ENCODE assay signal across 24 cellular contexts in the genomic region with DNA sequence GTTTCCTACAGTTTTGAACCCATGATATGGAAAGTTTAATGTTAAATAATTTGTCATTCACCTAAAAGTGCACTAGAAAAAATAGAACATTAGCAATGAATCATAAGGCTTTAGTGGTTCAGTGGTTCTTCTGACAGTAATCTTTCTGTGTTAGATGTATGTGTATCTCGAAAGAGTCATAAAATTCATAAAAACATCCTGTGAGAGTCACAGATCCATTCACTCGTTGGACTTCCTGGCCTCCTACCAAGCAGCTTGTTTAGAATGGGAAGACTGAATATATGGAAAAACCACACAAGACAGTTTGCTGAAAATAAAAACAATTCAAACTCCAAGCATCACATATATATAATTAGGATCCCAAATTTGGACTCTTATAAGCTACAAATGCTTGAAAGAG. TPM values are rescaled to one million over a fixed set of nuclear protein-coding genes. Genes with fewer than 3 reads are reported as not detected.
A peak's percentile ranks its signal among the peaks of the same experiment; 100 is the strongest.
DNase-seq lines count a peak whose midpoint lies in the region; ATAC-seq and TF ChIP-seq lines count a peak whose summit lies in the region.
"Had no signal": no experiment of that assay in that cellular context is flagged by ENCODE, and none has a peak within 500 bp of the region (broad histone marks: within the 10 kb centered on the region; RNA-seq: fewer than 3 reads in every experiment).

No MANE protein-coding gene starts in this region.

- H3K9me3 ChIP-seq in MG63, result no peaks in the 10 kb centered on the region
- H3K9me3 ChIP-seq: right lobe of liver had no signal

- no peak for TF ChIP-seq CTCF in chondrocyte (IDR thresholded peaks at IDR 0.05)

- peaks cover 5% of the 10 kb centered on the region for H3K36me3 Mint-ChIP-seq in chondrocyte (ENCODE audit: low read depth)
- H3K36me3 Mint-ChIP-seq: natural killer cell had no signal

- DNase-seq in Daoy (ENCODE audit: low read depth), result peak; percentile 22
- DNase-seq in MG63, result peak; percentile 18
- DNase-seq in chondrocyte (ENCODE audit: low spot score), result no peak
- peak; percentile 24 for DNase-seq in kidney tubule cell (ENCODE audit: low spot score)
- no peak for DNase-seq in activated naive CD4-positive, alpha-beta T cell (lab: John Stamatoyannopoulos, UW)
- DNase-seq in A172 (ENCODE audit: low spot score), result no peak
- DNase-seq in mesenteric fat pad (ENCODE audit: low spot score), result no peak
- DNase-seq: activated CD4-positive, alpha-beta T cell treated with anti-CD3 and anti-CD28 coated beads, Interleukin-2, amount 50 U/mL, for 4 hours; amygdala; central memory CD4-positive, alpha-beta T cell; effector CD8-positive, alpha-beta T cell; left colon; midbrain; natural killer cell; NCI-H1092; NCI-H187 treated with DMSO at 0.1 percent for 48 hours; NCI-H69; right lobe of liver; trophoblast cell had no signal

- no peak for ATAC-seq in HG02588 (IDR thresholded peaks at IDR 0.05; ENCODE audit: unreplicated experiment)
- ATAC-seq: esophagus mucosa, GM12878, left colon, natural killer cell, right lobe of liver had no signal

- no peak overlapping the region for H3K4me3 ChIP-seq in MG63
- H3K4me3 ChIP-seq: GM12878, right lobe of liver had no signal

- H3K27me3 Mint-ChIP-seq in chondrocyte (ENCODE audit: low read depth), result no peaks in the 10 kb centered on the region

- no peaks in the 10 kb centered on the region for H3K27me3 ChIP-seq in MG63
- H3K27me3 ChIP-seq: right lobe of liver had no signal

- peaks cover 26% of the 10 kb centered on the region for H3K4me1 Mint-ChIP-seq in chondrocyte (ENCODE audit: low read depth)

- peak overlapping the region; percentile 45 for H3K27ac Mint-ChIP-seq in chondrocyte (ENCODE audit: unreplicated experiment)
- H3K27ac Mint-ChIP-seq: CD14-positive monocyte; natural killer cell; T-helper 2 cell treated with Interferon-gamma antibody and Interleukin-4, amounts not matched to agents 5 μg/mL and 100 μg/mL, for 36 hours had no signal

- peaks cover 13% of the 10 kb centered on the region for H3K36me3 ChIP-seq in MG63

- H3K4me3 Mint-ChIP-seq in chondrocyte (ENCODE audit: unreplicated experiment), result no peak overlapping the region
- H3K4me3 Mint-ChIP-seq: CD14-positive monocyte; natural killer cell; T-helper 2 cell treated with Interferon-gamma antibody and Interleukin-4, amounts not matched to agents 5 μg/mL and 100 μg/mL, for 36 hours had no signal

- H3K9me3 Mint-ChIP-seq in chondrocyte (ENCODE audit: low read depth), result no peaks in the 10 kb centered on the region
- H3K9me3 Mint-ChIP-seq: natural killer cell; T-helper 2 cell treated with Interferon-gamma antibody and Interleukin-4, amounts not matched to agents 5 μg/mL and 100 μg/mL, for 36 hours had no signal

RNA-seq across cellular contexts. Expression of a gene that starts 34.8 kb away (rescaled TPM):
- 9.8 and 10.8 TPM in 2 replicates for total RNA-seq in Daoy (2014; rRNA removed; shearing (Covaris generic))
- total RNA-seq in MG63 (2014; rRNA removed; shearing (Covaris generic); ENCODE audit: low replicate concordance), result 9.5 and 12.8 TPM in 2 replicates
- 15.2 to 17.8 TPM (median 15.3 TPM) in 3 replicates for total RNA-seq in chondrocyte
- 17.9 and 18.6 TPM in 2 replicates for total RNA-seq in A172 (2014; rRNA removed; shearing (Covaris generic))
- 16.0 TPM for total RNA-seq in mesenteric fat pad

Comparison
In these comparisons a context has a peak if more than half of its experiments do, and no peak if none do; other contexts are left out.
1. DNase-seq: peak in Daoy (single experiment), MG63 (single experiment) and kidney tubule cell (single experiment); none in chondrocyte (single experiment), activated naive CD4-positive, alpha-beta T cell (0 of 4), A172 (single experiment) and mesenteric fat pad (single experiment).